ENCODE assay signal across 8 cellular contexts in the genomic region with DNA sequence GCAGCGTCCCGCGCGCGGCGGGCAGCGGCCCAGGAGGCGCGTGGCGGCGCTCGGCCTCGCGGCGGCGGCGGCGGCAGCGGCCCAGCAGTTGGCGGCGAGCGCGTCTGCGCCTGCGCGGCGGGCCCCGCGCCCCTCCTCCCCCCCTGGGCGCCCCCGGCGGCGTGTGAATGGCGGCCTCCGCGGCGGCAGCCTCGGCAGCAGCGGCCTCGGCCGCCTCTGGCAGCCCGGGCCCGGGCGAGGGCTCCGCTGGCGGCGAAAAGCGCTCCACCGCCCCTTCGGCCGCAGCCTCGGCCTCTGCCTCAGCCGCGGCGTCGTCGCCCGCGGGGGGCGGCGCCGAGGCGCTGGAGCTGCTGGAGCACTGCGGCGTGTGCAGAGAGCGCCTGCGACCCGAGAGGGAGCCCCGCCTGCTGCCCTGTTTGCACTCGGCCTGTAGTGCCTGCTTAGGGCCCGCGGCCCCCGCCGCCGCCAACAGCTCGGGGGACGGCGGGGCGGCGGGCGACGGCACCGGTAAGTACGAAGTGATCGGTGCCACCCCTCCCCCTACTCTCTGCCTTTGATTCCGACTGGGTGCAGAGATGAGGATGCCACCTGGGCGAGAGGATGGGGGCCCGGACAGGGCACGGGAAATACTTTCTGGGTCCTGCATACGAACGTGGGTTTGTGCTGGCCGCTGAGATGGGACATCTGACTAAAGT. TPM values are rescaled to one million over a fixed set of nuclear protein-coding genes. Genes with fewer than 3 reads are reported as not detected.
DNase-seq lines count a peak whose midpoint lies in the region; ATAC-seq and TF ChIP-seq lines count a peak whose summit lies in the region.

No MANE protein-coding gene starts in this region.

- H3K27me3 ChIP-seq in BJ (ENCODE audit: control insufficient read depth, insufficient read depth, low read length) (peaks cover 4% of the 10 kb centered on the region), rectal smooth muscle tissue (ENCODE audit: control insufficient read depth, insufficient read depth, low read length) (no peaks in the 10 kb centered on the region)

- peaks cover 13% of the 10 kb centered on the region for H3K4me1 ChIP-seq in rectal smooth muscle tissue (ENCODE audit: control insufficient read depth, insufficient read depth, low read length)

- peak overlapping the region; percentile 91 to 95 for H3K4me3 Mint-ChIP-seq in activated T-cell treated with anti-CD3 and anti-CD28 coated beads, Interleukin-2, amount 50 U/mL, for 72 hours

- peaks cover 30% of the 10 kb centered on the region for H3K4me1 Mint-ChIP-seq in activated T-cell treated with anti-CD3 and anti-CD28 coated beads, Interleukin-2, amount 50 U/mL, for 72 hours (ENCODE audit: low read depth)

- peaks cover 18 to 27% of the 10 kb centered on the region in 2 donors for H3K36me3 Mint-ChIP-seq in activated T-cell treated with anti-CD3 and anti-CD28 coated beads, Interleukin-2, amount 50 U/mL, for 72 hours (ENCODE audit: insufficient read depth in 2 of 2)

- peak overlapping the region; percentile 86 for H3K27ac ChIP-seq in rectal smooth muscle tissue (ENCODE audit: low read depth, low read length)

- H3K27ac Mint-ChIP-seq in activated T-cell treated with anti-CD3 and anti-CD28 coated beads, Interleukin-2, amount 50 U/mL, for 72 hours = peak overlapping the region; percentile 85

- DNase-seq in BJ (ENCODE audit: low read depth) = no peak
- peak; percentile 46 to 84 for DNase-seq in activated T-cell treated with anti-CD3 and anti-CD28 coated beads, Interleukin-2, amount 50 U/mL, for 72 hours
- peak; percentile 87 for DNase-seq in germinal center (ENCODE audit: low spot score)
- DNase-seq in cortex of kidney (lab: John Stamatoyannopoulos, UW) = no peak
- no peak for DNase-seq in NOMO-1 (lab: John Stamatoyannopoulos, UW; ENCODE audit: unreplicated experiment in 2 of 2)

- H3K9ac ChIP-seq in rectal smooth muscle tissue (ENCODE audit: low read length) = peak overlapping the region; percentile 42

- no peaks in the 10 kb centered on the region for H3K9me3 Mint-ChIP-seq in activated T-cell treated with anti-CD3 and anti-CD28 coated beads, Interleukin-2, amount 50 U/mL, for 72 hours

- ATAC-seq in GM19455 (IDR thresholded peaks at IDR 0.05; ENCODE audit: unreplicated experiment) (peak; percentile 56), HG03558 (IDR thresholded peaks at IDR 0.05; ENCODE audit: extremely low read depth, unreplicated experiment) (peak; percentile 34)
- ATAC-seq in activated T-cell treated with anti-CD3 and anti-CD28 coated beads, Interleukin-2, amount 50 U/mL, for 72 hours (replicated peaks in 1 of 2) = peak; percentile 41 to 52

- no peak for TF ChIP-seq CTCF in BJ (IDR thresholded peaks at IDR 0.05; ENCODE audit: insufficient read depth, low read depth, low read length)

- peaks cover 28% of the 10 kb centered on the region for H3K36me3 ChIP-seq in BJ (ENCODE audit: control insufficient read depth, insufficient read depth, low read length)
- peaks cover 29% of the 10 kb centered on the region for H3K36me3 ChIP-seq in rectal smooth muscle tissue (ENCODE audit: control insufficient read depth, insufficient read depth, low read length)

- CTCF ChIA-PET in BJ (lab: Yijun Ruan, JAX) = interaction anchor here (3.3 kb wide), 1 partner anchor 25 kb away, joined by 19 read pairs; the partner anchor contains the start of gene ZBTB45

- POLR2A ChIA-PET in BJ (lab: Charles Lee) = interaction anchor here (0.9 to 1.4 kb wide), 4 partner anchors 9 to 25 kb away, joined by 3 to 10 read pairs (median 8); partner anchors contain the start of genes CHMP2A and ZBTB45

- peak overlapping the region; percentile 96 for H3K4me3 ChIP-seq in BJ (ENCODE audit: low read depth, low read length)
- peak overlapping the region; percentile 74 for H3K4me3 ChIP-seq in rectal smooth muscle tissue (ENCODE audit: low read length)

- H3K27me3 Mint-ChIP-seq in activated T-cell treated with anti-CD3 and anti-CD28 coated beads, Interleukin-2, amount 50 U/mL, for 72 hours (ENCODE audit: low read depth) = peaks cover 6% of the 10 kb centered on the region

RNA-seq across cellular contexts. Expression of gene TRIM28, which starts 0.9 kb away (rescaled TPM):
- 210 and 476 TPM in 2 replicates for polyA plus RNA-seq in BJ (2011; rRNA removed)
- 908 and 1,175 TPM in 2 replicates for polyA minus RNA-seq in BJ (2011; rRNA and poly(A)+ RNA removed)
- 100 to 1,000 TPM; 351 to 473 TPM for total RNA-seq in activated T-cell treated with anti-CD3 and anti-CD28 coated beads, Interleukin-2, amount 50 U/mL, for 72 hours

RNA-seq across cellular contexts. Expression of gene CHMP2A, which starts 10.2 kb away (rescaled TPM):
- polyA plus RNA-seq in BJ (2011; rRNA removed) = 153 and 174 TPM in 2 replicates
- polyA minus RNA-seq in BJ (2011; rRNA and poly(A)+ RNA removed) = 85.9 and 104 TPM in 2 replicates
- total RNA-seq in activated T-cell treated with anti-CD3 and anti-CD28 coated beads, Interleukin-2, amount 50 U/mL, for 72 hours = 10 to 100 TPM; 80.3 to 91.8 TPM

RNA-seq across cellular contexts. Expression of gene UBE2M, which starts 13.7 kb away (rescaled TPM):
- polyA plus RNA-seq in BJ (2011; rRNA removed) = 66.6 and 76.3 TPM in 2 replicates
- 53.8 and 64.6 TPM in 2 replicates for polyA minus RNA-seq in BJ (2011; rRNA and poly(A)+ RNA removed)
- total RNA-seq in activated T-cell treated with anti-CD3 and anti-CD28 coated beads, Interleukin-2, amount 50 U/mL, for 72 hours = 100 to 1,000 TPM; 116 to 122 TPM

RNA-seq across cellular contexts. Expression of gene ZBTB45, which starts 25.1 kb away (rescaled TPM):
- 5.2 and 9.5 TPM in 2 replicates for polyA plus RNA-seq in BJ (2011; rRNA removed)
- 4.3 and 4.9 TPM in 2 replicates for polyA minus RNA-seq in BJ (2011; rRNA and poly(A)+ RNA removed)
- 10 to 100 TPM; 10.8 to 12.1 TPM for total RNA-seq in activated T-cell treated with anti-CD3 and anti-CD28 coated beads, Interleukin-2, amount 50 U/mL, for 72 hours

RNA-seq across cellular contexts. Expression of gene MZF1, which starts 28.4 kb away (rescaled TPM):
- polyA plus RNA-seq in BJ (2011; rRNA removed) = 8.4 and 12.5 TPM in 2 replicates
- polyA minus RNA-seq in BJ (2011; rRNA and poly(A)+ RNA removed) = 5.9 and 7.0 TPM in 2 replicates
- total RNA-seq in activated T-cell treated with anti-CD3 and anti-CD28 coated beads, Interleukin-2, amount 50 U/mL, for 72 hours = 10 to 100 TPM; 15.0 to 18.6 TPM

Comparison
In these comparisons a context has a peak if more than half of its experiments do, and no peak if none do; other contexts are left out.
1. DNase-seq: peak in activated T-cell treated with anti-CD3 and anti-CD28 coated beads, Interleukin-2, amount 50 U/mL, for 72 hours (2 of 2) and germinal center (single experiment); none in BJ (single experiment), cortex of kidney (single experiment) and NOMO-1 (0 of 2).
2. Peak in every context shown above with its lines, with median percentiles within 50 percentile points of each other: ATAC-seq.